Comparison of ENCODE assay signal across 1 cellular context in genomic region chr10:73908853-73909611, GRCh38.
TF ChIP-seq lines count a peak whose summit lies in the region.

No MANE protein-coding gene starts in this region.

TF ChIP-seq in GM12878, 131 proteins besides CTCF, POLR2A, EP300 and RAD21 (continued from another document and continues in another):
- TF ChIP-seq PRDM15 (CRISPR knock-in tag; IDR thresholded peaks at IDR 0.05) = no peak
- TF ChIP-seq HCFC1 (IDR thresholded peaks at IDR 0.05; ENCODE audit: low read length) = no peak
- no peak for TF ChIP-seq FOS (IDR thresholded peaks at IDR 0.05; ENCODE audit: borderline replicate concordance, extremely low read depth, insufficient read length)
- TF ChIP-seq RFX5 (IDR thresholded peaks at IDR 0.05; ENCODE audit: low read depth, low read length) = no peak
- TF ChIP-seq TBL1XR1 (IDR thresholded peaks at IDR 0.05; ENCODE audit: low read depth, low read length) = no peak
- TF ChIP-seq NFIC (IDR thresholded peaks at IDR 0.05; ENCODE audit: low read depth, low read length) = peak; percentile 69; the same call in 1 of the 2 replicates
- TF ChIP-seq CBFB (IDR thresholded peaks at IDR 0.05; ENCODE audit: low read depth) = peak; percentile 71; the same call in 1 of the 2 replicates
- TF ChIP-seq YBX1 (IDR thresholded peaks at IDR 0.05) = no peak
- TF ChIP-seq IRF4 (IDR thresholded peaks at IDR 0.05; ENCODE audit: low read depth, low read length) = no peak
- no peak for TF ChIP-seq HSF1 (IDR thresholded peaks at IDR 0.05; ENCODE audit: low read depth, low read length)
- peak; percentile 26; the same call in 1 of the 2 replicates for TF ChIP-seq MTA3 (IDR thresholded peaks at IDR 0.05; ENCODE audit: borderline replicate concordance, low read length)
- no peak for TF ChIP-seq E4F1 (IDR thresholded peaks at IDR 0.05; ENCODE audit: borderline replicate concordance, partially characterized antibody)
- no peak for TF ChIP-seq SPI1 (IDR thresholded peaks at IDR 0.05; ENCODE audit: borderline replicate concordance, insufficient read depth, low read depth, low read length)
- no peak for TF ChIP-seq MYB (IDR thresholded peaks at IDR 0.05; ENCODE audit: borderline replicate concordance, low read depth, low read length)
- TF ChIP-seq CHD4 (IDR thresholded peaks at IDR 0.05) = no peak
- no peak for TF ChIP-seq FOXK2 (IDR thresholded peaks at IDR 0.05)
- no peak for TF ChIP-seq WRNIP1 (IDR thresholded peaks at IDR 0.05; ENCODE audit: borderline replicate concordance, low read depth, low read length)
- TF ChIP-seq ETV6 (conservative IDR thresholded peaks at IDR 0.05 in 1 of 2, IDR thresholded peaks at IDR 0.05 in 1 of 2; ENCODE audit: borderline replicate concordance in 1 of 2, low read depth in 1 of 2) = no peak; a peak in 1 of 4 replicates
- no peak for TF ChIP-seq YY1 (IDR thresholded peaks at IDR 0.05; ENCODE audit: low read depth, low read length)
- TF ChIP-seq USF1 (IDR thresholded peaks at IDR 0.05; ENCODE audit: borderline replicate concordance, extremely low read length, insufficient read depth, low read depth, low read length) = no peak
- no peak for TF ChIP-seq POU2F2 (IDR thresholded peaks at IDR 0.05; ENCODE audit: borderline replicate concordance, low read depth, low read length)
- TF ChIP-seq EGR1 (IDR thresholded peaks at IDR 0.05; ENCODE audit: borderline replicate concordance in 1 of 2, low read depth in 2 of 2, low read length in 2 of 2) = peak in 1 of 2 experiments; percentile 95; a peak in 2 of 3 replicates
- TF ChIP-seq IRF3 (IDR thresholded peaks at IDR 0.05) = no peak
- no peak for TF ChIP-seq RBBP5 (conservative IDR thresholded peaks at IDR 0.05)
- no peak for TF ChIP-seq CUX1 (IDR thresholded peaks at IDR 0.05; ENCODE audit: insufficient replicate concordance, low read depth, low read length)
- no peak for TF ChIP-seq PML (IDR thresholded peaks at IDR 0.05; ENCODE audit: low read length)
- TF ChIP-seq IKZF2 (IDR thresholded peaks at IDR 0.05) = peak; percentile 82 to 83
- TF ChIP-seq CREB1 (IDR thresholded peaks at IDR 0.05; ENCODE audit: low read depth) = peak; percentile 75
- peak; percentile 85 to 90 for TF ChIP-seq BHLHE40 (IDR thresholded peaks at IDR 0.05; ENCODE audit: borderline replicate concordance in 1 of 2, low read depth in 2 of 2, low read length in 1 of 2)
- TF ChIP-seq RAD51 (IDR thresholded peaks at IDR 0.05) = no peak
- peak; percentile 73 for TF ChIP-seq MEF2B (IDR thresholded peaks at IDR 0.05; ENCODE audit: partially characterized antibody, poor library complexity, severe bottlenecking)
- no peak for TF ChIP-seq E2F4 (IDR thresholded peaks at IDR 0.05; ENCODE audit: low read depth, low read length)
- no peak for TF ChIP-seq TCF3 (IDR thresholded peaks at IDR 0.05; ENCODE audit: borderline replicate concordance, insufficient read depth, low read depth, low read length)
- TF ChIP-seq PBX3 (IDR thresholded peaks at IDR 0.05; ENCODE audit: insufficient replicate concordance, low read depth, low read length) = no peak
- no peak for TF ChIP-seq E2F8 (IDR thresholded peaks at IDR 0.05; ENCODE audit: low read depth, partially characterized antibody)
- no peak for TF ChIP-seq ATF3 (IDR thresholded peaks at IDR 0.05; ENCODE audit: borderline replicate concordance, extremely low read depth, low read depth, low read length)
- no peak for TF ChIP-seq BRCA1 (IDR thresholded peaks at IDR 0.05; ENCODE audit: low read depth, low read length)
- no peak for TF ChIP-seq CHD2 (IDR thresholded peaks at IDR 0.05; ENCODE audit: borderline replicate concordance, low read depth, low read length)
- peak; percentile 82 for TF ChIP-seq IKZF1 (conservative IDR thresholded peaks at IDR 0.05)
- no peak for TF ChIP-seq KAT2A (conservative IDR thresholded peaks at IDR 0.05; ENCODE audit: control insufficient read depth, low read depth, low read length)
